In genomic region chr10:95467162-95467599, GRCh38 we compare ENCODE assay signal across 10 cellular contexts.
DNase-seq lines count a peak whose midpoint lies in the region; ATAC-seq and TF ChIP-seq lines count a peak whose summit lies in the region.
"Had no signal": no experiment of that assay in that cellular context is flagged by ENCODE, and none has a peak within 500 bp of the region (broad histone marks: within the 10 kb centered on the region; RNA-seq: fewer than 3 reads in every experiment).

No MANE protein-coding gene starts in this region.

- H3K36me3 ChIP-seq in breast epithelium (no peaks in the 10 kb centered on the region), upper lobe of right lung (no peaks in the 10 kb centered on the region)

- DNase-seq in SIG-M5 treated with dmso at 0.1 percent for 504 hours (lab: John Stamatoyannopoulos, UW; ENCODE audit: unreplicated experiment) (peak; percentile 2), SIG-M5 (lab: John Stamatoyannopoulos, UW) (no peak), breast epithelium (ENCODE audit: low spot score in 2 of 2) (peak in 1 of 2 donors; percentile 81), left kidney (ENCODE audit: low read depth, low spot score) (peak; percentile 79), upper lobe of right lung (peak; percentile 67), NCI-H2196 (lab: John Stamatoyannopoulos, UW; ENCODE audit: unreplicated experiment) (no peak)
- DNase-seq: activated T-cell treated with anti-CD3 and anti-CD28 coated beads for 4 hours, NCI-H2081 treated with DMSO at 0.1 percent for 48 hours had no signal

- no peaks in the 10 kb centered on the region for H3K27me3 ChIP-seq in breast epithelium
- no peaks in the 10 kb centered on the region for H3K27me3 ChIP-seq in upper lobe of right lung

- TF ChIP-seq CTCF in breast epithelium (IDR thresholded peaks at IDR 0.05) (no peak), upper lobe of right lung (IDR thresholded peaks at IDR 0.05) (peak; percentile 22)

- H3K4me1 ChIP-seq in breast epithelium (no peaks in the 10 kb centered on the region), upper lobe of right lung (peaks cover 27% of the 10 kb centered on the region)

- no peaks in the 10 kb centered on the region for H3K9me3 ChIP-seq in breast epithelium
- no peaks in the 10 kb centered on the region for H3K9me3 ChIP-seq in upper lobe of right lung

- H3K4me3 ChIP-seq in breast epithelium = no peak overlapping the region
- H3K4me3 ChIP-seq in upper lobe of right lung = no peak overlapping the region

- no peak for TF ChIP-seq POLR2A in breast epithelium (IDR thresholded peaks at IDR 0.05)

- intact Hi-C loops in breast epithelium (cut with DNase I; ENCODE audit: low total_unique reads) = no loop called here
- intact Hi-C loops in upper lobe of right lung (cut with DNase I) = no loop called here

- peak; percentile 84 for ATAC-seq in upper lobe of right lung
- ATAC-seq in GM19023 (IDR thresholded peaks at IDR 0.05; ENCODE audit: unreplicated experiment) = no peak
- ATAC-seq in GM21423 (IDR thresholded peaks at IDR 0.05; ENCODE audit: unreplicated experiment) = no peak

- H3K27ac ChIP-seq in breast epithelium (peak overlapping the region; percentile 34 to 71), upper lobe of right lung (peak overlapping the region; percentile 19)

Comparison
In these comparisons a context has a peak if more than half of its experiments do, and no peak if none do; other contexts are left out.
1. DNase-seq: peak in SIG-M5 treated with dmso at 0.1 percent for 504 hours (single experiment), left kidney (single experiment) and upper lobe of right lung (single experiment); none in SIG-M5 (single experiment) and NCI-H2196 (single experiment).